21 cellular contexts compared by ENCODE assay signal in genomic region chr17:68704897-68705296, GRCh38.
DNase-seq lines count a peak whose midpoint lies in the region; ATAC-seq and TF ChIP-seq lines count a peak whose summit lies in the region.
"Had no signal": no experiment of that assay in that cellular context is flagged by ENCODE, and none has a peak within 500 bp of the region (broad histone marks: within the 10 kb centered on the region; RNA-seq: fewer than 3 reads in every experiment).

No MANE protein-coding gene starts in this region.

- H3K4me3 ChIP-seq in MG63 (no peak overlapping the region), fibroblast of mammary gland (ENCODE audit: control insufficient read depth, low read depth, low read length) (no peak overlapping the region), skeletal muscle satellite cell (ENCODE audit: low read length) (no peak overlapping the region)
- H3K4me3 ChIP-seq: ascending aorta, GM12878, lung, transverse colon had no signal

- DNase-seq in AG20443 (ENCODE audit: low spot score) = peak; percentile 80
- DNase-seq in MG63 = peak; percentile 52
- peak; percentile 95 for DNase-seq in fibroblast of mammary gland (ENCODE audit: low read depth)
- no peak for DNase-seq in activated CD8-positive, alpha-beta memory T cell treated with anti-CD3 and anti-CD28 coated beads for 24 hours
- no peak for DNase-seq in activated CD4-positive, alpha-beta T cell treated with anti-CD3 and anti-CD28 coated beads for 4 hours
- DNase-seq in MV-4-11 (lab: John Stamatoyannopoulos, UW) = no peak
- DNase-seq: activated effector memory CD4-positive, alpha-beta T cell treated with anti-CD3 and anti-CD28 coated beads, Interleukin-2, amount 50 U/mL, for 16 hours; foreskin keratinocyte; Kasumi-1; NCI-H1694; NCI-H524 treated with DMSO at 0.1 percent for 48 hours; nephron progenitor cell; stimulated activated CD4-positive, alpha-beta T cell treated with anti-CD3 and anti-CD28 coated beads, Interleukin-2, amount 100 ng/mL, for 48 hours; stimulated activated CD8-positive, alpha-beta memory T cell treated with anti-CD3 and anti-CD28 coated beads, Interleukin-4, amount 100 ng/mL, for 48 hours; transverse colon had no signal

- H3K36me3 ChIP-seq in MG63 = no peaks in the 10 kb centered on the region
- H3K36me3 ChIP-seq in skeletal muscle satellite cell (ENCODE audit: insufficient read depth, low read length) = no peaks in the 10 kb centered on the region
- H3K36me3 ChIP-seq: ascending aorta, transverse colon had no signal

- peak overlapping the region; percentile 37 for H3K4me2 ChIP-seq in skeletal muscle satellite cell (ENCODE audit: low read length)

- H3K27me3 ChIP-seq in MG63 (no peaks in the 10 kb centered on the region), skeletal muscle satellite cell (ENCODE audit: control insufficient read depth, insufficient read depth, low read length) (no peaks in the 10 kb centered on the region)
- H3K27me3 ChIP-seq: ascending aorta, foreskin keratinocyte, transverse colon had no signal

- peak overlapping the region; percentile 41 for H3K9ac ChIP-seq in skeletal muscle satellite cell (ENCODE audit: low read depth, low read length)

- TF ChIP-seq CTCF in fibroblast of mammary gland (conservative IDR thresholded peaks at IDR 0.05; ENCODE audit: control insufficient read depth, insufficient read depth, low read depth, low read length) = no peak

- H3K9me3 ChIP-seq in MG63 = no peaks in the 10 kb centered on the region
- H3K9me3 ChIP-seq in skeletal muscle satellite cell (replicated peaks; ENCODE audit: low read length) = no peaks in the 10 kb centered on the region
- H3K9me3 ChIP-seq: ascending aorta, transverse colon had no signal

- H3K4me1 ChIP-seq in skeletal muscle satellite cell (ENCODE audit: control insufficient read depth, insufficient read depth, low read length) = peaks cover 31% of the 10 kb centered on the region
- H3K4me1 ChIP-seq: ascending aorta, foreskin keratinocyte, transverse colon had no signal

- no peak for ATAC-seq in HG03159 (IDR thresholded peaks at IDR 0.05; ENCODE audit: unreplicated experiment)
- ATAC-seq: foreskin keratinocyte, GM12878, WTC11 had no signal

Comparison
In these comparisons a context has a peak if more than half of its experiments do, and no peak if none do; other contexts are left out.
1. DNase-seq: peak in AG20443 (single experiment), MG63 (single experiment) and fibroblast of mammary gland (single experiment); none in activated CD8-positive, alpha-beta memory T cell treated with anti-CD3 and anti-CD28 coated beads for 24 hours (single experiment), activated CD4-positive, alpha-beta T cell treated with anti-CD3 and anti-CD28 coated beads for 4 hours (0 of 2) and MV-4-11 (single experiment).